ENCODE assay signal across 1 cellular context in genomic region chr1:224433671-224434446, GRCh38.
TF ChIP-seq lines count a peak whose summit lies in the region.

No MANE protein-coding gene starts in this region.

TF ChIP-seq in HEK293, 187 proteins besides CTCF, POLR2A, EP300 and RAD21 (continued from another document):
- TF ChIP-seq ZNF280C (tag by site-specific recombination; IDR thresholded peaks at IDR 0.05) (no peak), SP3 (tag by site-specific recombination; IDR thresholded peaks at IDR 0.05) (peak; percentile 33; the same call in 1 of the 2 replicates), ZNF169 (tag by site-specific recombination; IDR thresholded peaks at IDR 0.05) (no peak), ZEB2 (tag by site-specific recombination; IDR thresholded peaks at IDR 0.05) (peak; percentile 41; the same call in 1 of the 2 replicates), ZNF174 (tag by site-specific recombination; IDR thresholded peaks at IDR 0.05) (no peak), ZNF140 (tag by site-specific recombination; IDR thresholded peaks at IDR 0.05) (no peak), KLF16 (tag by site-specific recombination; IDR thresholded peaks at IDR 0.05) (peak; percentile 67; the same call in 1 of the 2 replicates), ZNF2 (tag by site-specific recombination; IDR thresholded peaks at IDR 0.05) (peak; percentile 76), ZNF645 (tag by site-specific recombination; IDR thresholded peaks at IDR 0.05) (0 out of 2 replicates have a peak, but pooled peaks have one; percentile 67), WT1 (tag by site-specific recombination; IDR thresholded peaks at IDR 0.05) (no peak; the same call in none of the 2 replicates), ZNF629 (tag by site-specific recombination; IDR thresholded peaks at IDR 0.05) (peak; percentile 26; the same call in 1 of the 2 replicates), ZNF341 (tag by site-specific recombination; IDR thresholded peaks at IDR 0.05; ENCODE audit: low read depth) (peak; percentile 99), ZBTB48 (tag by site-specific recombination; IDR thresholded peaks at IDR 0.05) (peak; percentile 77), ZNF239 (tag by site-specific recombination; IDR thresholded peaks at IDR 0.05) (no peak), ZNF221 (tag by site-specific recombination; IDR thresholded peaks at IDR 0.05; ENCODE audit: borderline replicate concordance) (0 out of 2 replicates have a peak, but pooled peaks have one; percentile 25), ZNF837 (tag by site-specific recombination; IDR thresholded peaks at IDR 0.05) (peak; percentile 51; the same call in 1 of the 2 replicates), ZNF335 (tag by site-specific recombination; conservative IDR thresholded peaks at IDR 0.05) (peak; percentile 94), ZIC2 (tag by site-specific recombination; IDR thresholded peaks at IDR 0.05) (0 out of 2 replicates have a peak, but pooled peaks have one; percentile 20), ZBTB26 (tag by site-specific recombination; optimal IDR thresholded peaks at IDR 0.05) (peak; percentile 22), ZNF398 (tag by site-specific recombination; IDR thresholded peaks at IDR 0.05) (peak; percentile 92), ZNF391 (tag by site-specific recombination; IDR thresholded peaks at IDR 0.05; ENCODE audit: borderline replicate concordance, low read depth) (0 out of 2 replicates have a peak, but pooled peaks have one; percentile 48), SCRT2 (tag by site-specific recombination; IDR thresholded peaks at IDR 0.05) (0 out of 2 replicates have a peak, but pooled peaks have one; percentile 36), ZNF513 (tag by site-specific recombination; IDR thresholded peaks at IDR 0.05) (peak; percentile 83), ZFHX2 (tag by site-specific recombination; conservative IDR thresholded peaks at IDR 0.05) (peak; percentile 94), ZSCAN5A (tag by site-specific recombination; IDR thresholded peaks at IDR 0.05) (0 out of 2 replicates have a peak, but pooled peaks have one; percentile 29), ZNF660 (tag by site-specific recombination; IDR thresholded peaks at IDR 0.05) (peak; percentile 52; the same call in 1 of the 2 replicates), ZBTB1 (tag by site-specific recombination; IDR thresholded peaks at IDR 0.05) (no peak), ZNF214 (tag by site-specific recombination; IDR thresholded peaks at IDR 0.05; ENCODE audit: borderline replicate concordance) (no peak), ZBTB7A (tag by site-specific recombination; IDR thresholded peaks at IDR 0.05; ENCODE audit: low read depth) (peak; percentile 78; the same call in 1 of the 2 replicates), SP7 (tag by site-specific recombination; IDR thresholded peaks at IDR 0.05) (peak; percentile 32; the same call in 1 of the 2 replicates), YY1 (tag by site-specific recombination; IDR thresholded peaks at IDR 0.05) (peak; percentile 17; the same call in 1 of the 2 replicates), REST (tag by site-specific recombination; IDR thresholded peaks at IDR 0.05) (peak; percentile 81), ZNF10 (tag by site-specific recombination; IDR thresholded peaks at IDR 0.05) (peak; percentile 13; the same call in 1 of the 2 replicates), HIC1 (tag by site-specific recombination; IDR thresholded peaks at IDR 0.05) (0 out of 2 replicates have a peak, but pooled peaks have one; percentile 28), EGR2 (tag by site-specific recombination; IDR thresholded peaks at IDR 0.05; ENCODE audit: low read depth) (peak; percentile 89)
TF ChIP-seq in HEK293: peak in this region for 43.
